Comparison of ENCODE assay signal across 12 cellular contexts in genomic region chrX:17597836-17598434, GRCh38.
A peak's percentile ranks its signal among the peaks of the same experiment; 100 is the strongest.
DNase-seq lines count a peak whose midpoint lies in the region; ATAC-seq, FAIRE-seq and TF ChIP-seq lines count a peak whose summit lies in the region.
"Had no signal": no experiment of that assay in that cellular context is flagged by ENCODE, and none has a peak within 500 bp of the region (broad histone marks: within the 10 kb centered on the region; RNA-seq: fewer than 3 reads in every experiment).

No MANE protein-coding gene starts in this region.

- no peak for TF ChIP-seq POLR2A in right lobe of liver (IDR thresholded peaks at IDR 0.05)
- no peak for TF ChIP-seq POLR2A in HepG2 (IDR thresholded peaks at IDR 0.05; ENCODE audit: insufficient read depth in 1 of 2, low read depth in 2 of 2, low read length in 2 of 2)
- no peak for TF ChIP-seq POLR2A in endothelial cell of umbilical vein (IDR thresholded peaks at IDR 0.05; ENCODE audit: low read depth, low read length)

- H3K36me3 Mint-ChIP-seq in mesothelial cell of epicardium = no peaks in the 10 kb centered on the region

- H3K27me3 ChIP-seq in right lobe of liver (no peaks in the 10 kb centered on the region), HepG2 (ENCODE audit: control insufficient read depth in 1 of 2, insufficient read depth in 2 of 2, low read length in 2 of 2) (no peaks in the 10 kb centered on the region), endothelial cell of umbilical vein (ENCODE audit: control insufficient read depth in 2 of 2, insufficient read depth in 2 of 2, low read length in 2 of 2) (no peaks in the 10 kb centered on the region), aorta (ENCODE audit: control insufficient read depth in 1 of 2, insufficient read depth in 2 of 2, low read length in 1 of 2) (no peaks in the 10 kb centered on the region)
- H3K27me3 ChIP-seq: neutrophil had no signal

- in situ Hi-C loops in HepG2 (cut with HindIII; ENCODE audit: extremely low pct_ligation_motif_present, low pct_unique_long_range_greater_than_20kb) = no loop called here

- peak; percentile 52 to 76 (median 68) for ATAC-seq in right lobe of liver
- no peak for ATAC-seq in HepG2
- peak; percentile 61 for ATAC-seq in aorta (ENCODE audit: low FRiP score)
- ATAC-seq: activated T-helper 17 cell treated with anti-CD3 and anti-CD28 coated beads, Interleukin-2, amount 50 U/mL, for 72 hours had no signal

- WGBS in right lobe of liver (ENCODE audit: insufficient coverage, low coverage, low lambda C conversion rate, missing lambda C conversion rate) = 20% methylated on average over 2 of the region's 6 CpGs
- WGBS in HepG2 (ENCODE audit: low lambda C conversion rate) = 10% methylated on average over 2 of the region's 6 CpGs
- 3 to 19% methylated on average over 6 of the region's 6 CpGs for WGBS in aorta, 2 donors

- no peaks in the 10 kb centered on the region for H3K79me2 ChIP-seq in HepG2 (ENCODE audit: insufficient read depth, low read length)
- no peaks in the 10 kb centered on the region for H3K79me2 ChIP-seq in endothelial cell of umbilical vein (ENCODE audit: control insufficient read depth, insufficient read depth, low read length)

- no peak for TF ChIP-seq EP300 in HepG2 (IDR thresholded peaks at IDR 0.05; ENCODE audit: low read depth in 2 of 2, low read length in 2 of 2)
- no peak for TF ChIP-seq EP300 in HepG2 (CRISPR knock-in tag; IDR thresholded peaks at IDR 0.05; ENCODE audit: borderline replicate concordance)

- TF ChIP-seq CTCF in right lobe of liver (IDR thresholded peaks at IDR 0.05) (no peak), HepG2 (CRISPR knock-in tag; IDR thresholded peaks at IDR 0.05) (no peak), endothelial cell of umbilical vein (IDR thresholded peaks at IDR 0.05; ENCODE audit: extremely low read depth in 1 of 2, insufficient read depth in 1 of 2, low read depth in 1 of 2, low read length in 2 of 2) (no peak), mesothelial cell of epicardium (IDR thresholded peaks at IDR 0.05; ENCODE audit: unreplicated experiment) (no peak)

- H3K9me3 Mint-ChIP-seq in mesothelial cell of epicardium = no peaks in the 10 kb centered on the region
- H3K9me3 Mint-ChIP-seq: activated T-helper 17 cell treated with anti-CD3 and anti-CD28 coated beads, Interleukin-2, amount 50 U/mL, for 72 hours had no signal

- H3K4me1 ChIP-seq in right lobe of liver = peaks cover 0 to 10% (median 2%) of the 10 kb centered on the region in 4 donors
- H3K4me1 ChIP-seq in HepG2 (ENCODE audit: insufficient read depth, low read length) = peaks cover 12% of the 10 kb centered on the region; the same call in 1 of the 2 replicates
- H3K4me1 ChIP-seq in endothelial cell of umbilical vein (ENCODE audit: control insufficient read depth, extremely low read depth, insufficient read depth, low read length) = peaks cover 41% of the 10 kb centered on the region
- H3K4me1 ChIP-seq in aorta (ENCODE audit: control insufficient read depth in 1 of 2, insufficient read depth in 2 of 2, low read length in 2 of 2) = peaks cover 4 to 7% of the 10 kb centered on the region in 2 donors

- H2AFZ ChIP-seq in HepG2 (ENCODE audit: low read length) (no peak overlapping the region), endothelial cell of umbilical vein (ENCODE audit: low read depth, low read length) (peak overlapping the region; percentile 57)

- no peak overlapping the region for H3K27ac ChIP-seq in right lobe of liver
- H3K27ac ChIP-seq in HepG2 (ENCODE audit: extremely low read length, insufficient read depth, low read length) = no peak overlapping the region
- peak overlapping the region; percentile 23 for H3K27ac ChIP-seq in endothelial cell of umbilical vein (ENCODE audit: insufficient read depth, low read depth, low read length)
- peak overlapping the region in 1 of 2 donors; percentile 92 for H3K27ac ChIP-seq in aorta (ENCODE audit: low read depth in 1 of 2, low read length in 2 of 2)
- H3K27ac ChIP-seq: neutrophil had no signal

- no peak overlapping the region for H3K4me3 ChIP-seq in right lobe of liver
- H3K4me3 ChIP-seq in HepG2 (replicated peaks in 1 of 3; ENCODE audit: insufficient read depth in 1 of 3, low read depth in 2 of 3, low read length in 3 of 3) = no peak overlapping the region
- no peak overlapping the region for H3K4me3 ChIP-seq in endothelial cell of umbilical vein (replicated peaks in 1 of 3; ENCODE audit: insufficient read depth in 1 of 3, low read depth in 1 of 3, low read length in 3 of 3)
- H3K4me3 ChIP-seq in aorta (ENCODE audit: low read length in 2 of 2) = no peak overlapping the region

- no peaks in the 10 kb centered on the region for H3K9me1 ChIP-seq in endothelial cell of umbilical vein (replicated peaks; ENCODE audit: control insufficient read depth, extremely low read depth, insufficient read depth, low read length)

- POLR2A ChIA-PET in HepG2 (lab: Yijun Ruan, JAX) = no interaction called here
- POLR2A ChIA-PET in endothelial cell of umbilical vein (lab: Charles Lee) = no interaction called here

- intact Hi-C loops in right lobe of liver (cut with DNase I) = no loop called here
- intact Hi-C loops in HepG2 (cut with micrococcal nuclease; ENCODE audit: unreplicated experiment) = no loop called here
- intact Hi-C loops in endothelial cell of umbilical vein (cut with micrococcal nuclease) = loop anchor here (10.0 kb wide), 2 partner anchors 757 to 773 kb away; partner anchors contain the start of gene SCML2
- intact Hi-C loops in aorta (cut with DNase I) = loop anchor here in 1 of 2 donors (5.0 to 10.0 kb wide), 2 partner anchors 34 to 353 kb away; no protein-coding TSS in a partner anchor

- H3K9ac ChIP-seq in HepG2 (ENCODE audit: insufficient read depth, low read depth, low read length) (no peak overlapping the region), endothelial cell of umbilical vein (replicated peaks; ENCODE audit: extremely low read depth, insufficient read depth, low read length) (no peak overlapping the region)

- no peak overlapping the region for H3K4me2 ChIP-seq in HepG2 (ENCODE audit: low read depth, low read length)
- peak overlapping the region; percentile 11 for H3K4me2 ChIP-seq in endothelial cell of umbilical vein (ENCODE audit: insufficient read depth, low read length)

- H3K9me3 ChIP-seq in right lobe of liver (no peaks in the 10 kb centered on the region), HepG2 (ENCODE audit: low read length) (no peaks in the 10 kb centered on the region), endothelial cell of umbilical vein (replicated peaks; ENCODE audit: control insufficient read depth, insufficient read depth, low read length) (no peaks in the 10 kb centered on the region), aorta (ENCODE audit: control insufficient read depth, low read length) (no peaks in the 10 kb centered on the region)
- H3K9me3 ChIP-seq: neutrophil had no signal

- H3K36me3 ChIP-seq in right lobe of liver = no peaks in the 10 kb centered on the region
- no peaks in the 10 kb centered on the region for H3K36me3 ChIP-seq in HepG2 (replicated peaks in 1 of 2; ENCODE audit: control insufficient read depth in 1 of 2, insufficient read depth in 2 of 2, low read length in 2 of 2)
- no peaks in the 10 kb centered on the region for H3K36me3 ChIP-seq in endothelial cell of umbilical vein (ENCODE audit: control insufficient read depth in 2 of 2, extremely low read depth in 1 of 2, insufficient read depth in 2 of 2, low read length in 2 of 2)
- H3K36me3 ChIP-seq in aorta (ENCODE audit: control insufficient read depth in 1 of 2, insufficient read depth in 2 of 2, low read length in 1 of 2) = no peaks in the 10 kb centered on the region
- H3K36me3 ChIP-seq: neutrophil had no signal

- H3K4me3 Mint-ChIP-seq in mesothelial cell of epicardium = no peak overlapping the region
- H3K4me3 Mint-ChIP-seq: activated T-helper 17 cell treated with anti-CD3 and anti-CD28 coated beads, Interleukin-2, amount 50 U/mL, for 72 hours had no signal

- H4K20me1 ChIP-seq in HepG2 (ENCODE audit: insufficient read depth, low read length) = no peaks in the 10 kb centered on the region
- H4K20me1 ChIP-seq in endothelial cell of umbilical vein (replicated peaks; ENCODE audit: control insufficient read depth, extremely low read depth, insufficient read depth, low read length) = no peaks in the 10 kb centered on the region

- no TSS peak for BruUV-seq in HepG2 (replicated peaks; lab: Mats Ljungman, UMichigan)
- BruUV-seq in endothelial cell of umbilical vein (replicated peaks; lab: Mats Ljungman, UMichigan) = no TSS peak

- H3K27ac Mint-ChIP-seq in mesothelial cell of epicardium = peak overlapping the region; percentile 81
- H3K27ac Mint-ChIP-seq: activated T-helper 17 cell treated with anti-CD3 and anti-CD28 coated beads, Interleukin-2, amount 50 U/mL, for 72 hours had no signal

- H3K4me1 Mint-ChIP-seq in mesothelial cell of epicardium = peaks cover 26% of the 10 kb centered on the region
- H3K4me1 Mint-ChIP-seq: activated T-helper 17 cell treated with anti-CD3 and anti-CD28 coated beads, Interleukin-2, amount 50 U/mL, for 72 hours had no signal

- dilution Hi-C loops in endothelial cell of umbilical vein (cut with MboI; ENCODE audit: extremely low pct_ligation_motif_present, low sequenced_read_pairs) = no loop called here

- CTCF ChIA-PET in HepG2 (lab: Yijun Ruan, JAX; ENCODE audit: low intra/inter-chr PET ratio, low total read pairs) = no interaction called here
- CTCF ChIA-PET in endothelial cell of umbilical vein (lab: Charles Lee) = no interaction called here

- peaks cover 26% of the 10 kb centered on the region for H3K27me3 Mint-ChIP-seq in mesothelial cell of epicardium (ENCODE audit: low read depth)

- FAIRE-seq in HepG2 (lab: Jason Lieb, UNC) (no peak), endothelial cell of umbilical vein (lab: Jason Lieb, UNC) (peak; percentile 87)

- no peak for TF ChIP-seq RAD21 in HepG2 (CRISPR knock-in tag; IDR thresholded peaks at IDR 0.05)

- DNase-seq in right lobe of liver (peak; percentile 57 to 79 (median 78)), HepG2 (ENCODE audit: low spot score) (no peak), endothelial cell of umbilical vein (ENCODE audit: low read depth, low spot score) (peak; percentile 63), mesothelial cell of epicardium (ENCODE audit: low spot score in 2 of 2, unreplicated experiment in 2 of 2) (peak; percentile 51 to 55), aorta (peak; percentile 91), GDM1 (lab: John Stamatoyannopoulos, UW) (no peak), AG08396 (ENCODE audit: low spot score) (no peak)
- no peak for DNase-seq in stimulated activated naive CD4-positive, alpha-beta T cell treated with Interleukin-2 at 50 U/mL for 16 hours (lab: John Stamatoyannopoulos, UW)
- DNase-seq: NCI-H2107; stimulated activated CD8-positive, alpha-beta memory T cell treated with anti-CD3 and anti-CD28 coated beads, Interleukin-4, amount 100 ng/mL, for 48 hours had no signal

TF ChIP-seq in HepG2, 621 proteins besides CTCF, POLR2A, EP300 and RAD21 (continues in another document):
- TF ChIP-seq BCL6 (CRISPR knock-in tag; IDR thresholded peaks at IDR 0.05) = no peak
- TF ChIP-seq HNRNPUL1 (IDR thresholded peaks at IDR 0.05; ENCODE audit: low read depth, low read length) = no peak
- no peak for TF ChIP-seq HDAC2 (CRISPR knock-in tag; IDR thresholded peaks at IDR 0.05)

TF ChIP-seq in endothelial cell of umbilical vein, 7 proteins besides CTCF, POLR2A, EP300 and RAD21 (continues in another document):
- TF ChIP-seq FOS (IDR thresholded peaks at IDR 0.05; ENCODE audit: borderline replicate concordance, insufficient read depth, low read length) = no peak
- no peak for TF ChIP-seq EZH2 (IDR thresholded peaks at IDR 0.05; ENCODE audit: borderline replicate concordance, low read depth, low read length, severe bottlenecking)
- no peak for TF ChIP-seq MYC (IDR thresholded peaks at IDR 0.05; ENCODE audit: low read depth, low read length)

Comparison
In these comparisons a context has a peak if more than half of its experiments do, and no peak if none do; other contexts are left out.
1. DNase-seq: peak in right lobe of liver (3 of 3), endothelial cell of umbilical vein (single experiment), mesothelial cell of epicardium (2 of 2) and aorta (2 of 2); none in HepG2 (single experiment), GDM1 (single experiment), AG08396 (single experiment) and stimulated activated naive CD4-positive, alpha-beta T cell treated with Interleukin-2 at 50 U/mL for 16 hours (single experiment).